ENCODE assay signal across 8 cellular contexts in genomic region chr12:4809013-4809448, GRCh38.
DNase-seq lines count a peak whose midpoint lies in the region; ATAC-seq and TF ChIP-seq lines count a peak whose summit lies in the region.

No MANE protein-coding gene starts in this region.

- ATAC-seq in heart right ventricle, result peak; percentile 10 to 55 (median 33)
- peak; percentile 76 for ATAC-seq in sciatic nerve
- ATAC-seq in HG03571 (IDR thresholded peaks at IDR 0.05; ENCODE audit: unreplicated experiment), result no peak

- peak overlapping the region; percentile 21 to 65 (median 50) for H3K4me3 ChIP-seq in heart right ventricle

- H3K4me1 ChIP-seq in heart right ventricle, result peaks cover 6 to 15% (median 13%) of the 10 kb centered on the region in 9 donors

- in situ Hi-C loops in GM13977 (cut with MboI; ENCODE audit: low pct_unique_long_range_greater_than_20kb, low sequenced_read_pairs, unreplicated experiment), result no loop called here

- no peak overlapping the region for H3K27ac ChIP-seq in heart right ventricle

- H3K9me3 ChIP-seq in heart right ventricle, result no peaks in the 10 kb centered on the region

- peaks cover 7 to 60% (median 39%) of the 10 kb centered on the region in 7 donors for H3K27me3 ChIP-seq in heart right ventricle

- DNase-seq in GM13977 (ENCODE audit: low spot score) (peak; percentile 41), SW480 (ENCODE audit: low spot score) (peak; percentile 92), heart right ventricle (peak; percentile 6 to 17), sciatic nerve (ENCODE audit: low spot score) (peak; percentile 67), 8988T (no peak), mucosa of gallbladder (ENCODE audit: low spot score) (no peak), A172 (ENCODE audit: low spot score) (no peak)

- intact Hi-C loops in heart right ventricle (cut with DNase I), result no loop called here
- intact Hi-C loops in sciatic nerve (cut with DNase I), result no loop called here

- TF ChIP-seq CTCF in GM13977 (IDR thresholded peaks at IDR 0.05; ENCODE audit: extremely low read depth, insufficient read depth, missing control alignments) (no peak), heart right ventricle (IDR thresholded peaks at IDR 0.05) (no peak)

- 2% methylated on average over 31 to 33 of the region's 35 CpGs for WGBS in heart right ventricle, 2 donors

- H3K36me3 ChIP-seq in heart right ventricle, result no peaks in the 10 kb centered on the region

Comparison
In these comparisons a context has a peak if more than half of its experiments do, and no peak if none do; other contexts are left out.
1. DNase-seq: peak in GM13977 (single experiment), SW480 (single experiment), heart right ventricle (2 of 2) and sciatic nerve (single experiment); none in 8988T (single experiment), mucosa of gallbladder (single experiment) and A172 (single experiment).